In genomic region chr22:19717691-19718254, GRCh38 we compare ENCODE assay signal across 8 cellular contexts. TPM values are rescaled to one million over a fixed set of nuclear protein-coding genes. Genes with fewer than 3 reads are reported as not detected.
DNase-seq lines count a peak whose midpoint lies in the region; ATAC-seq and TF ChIP-seq lines count a peak whose summit lies in the region.

No MANE protein-coding gene starts in this region.

- H3K27me3 ChIP-seq in ovary = no peaks in the 10 kb centered on the region
- H3K27me3 ChIP-seq in thymus (ENCODE audit: control insufficient read depth, insufficient read depth) = peaks cover 77% of the 10 kb centered on the region

- intact Hi-C loops in Right ventricle myocardium inferior (cut with DNase I) = loop anchor here (1.0 kb wide), 1 partner anchor 85 kb away; no protein-coding TSS in a partner anchor
- intact Hi-C loops in ovary (cut with DNase I) = no loop called here

- H3K36me3 ChIP-seq in ovary = no peaks in the 10 kb centered on the region
- no peaks in the 10 kb centered on the region for H3K36me3 ChIP-seq in thymus (ENCODE audit: control insufficient read depth, insufficient read depth)

- H3K4me1 ChIP-seq in ovary (ENCODE audit: insufficient read depth) (peaks cover 13% of the 10 kb centered on the region), thymus (ENCODE audit: control insufficient read depth, insufficient read depth, low read length) (peaks cover 11% of the 10 kb centered on the region)

- 3 to 5% (median 5%) methylated on average over 34 to 61 of the region's 61 CpGs for WGBS in ovary, 3 donors
- 17% methylated on average over 61 of the region's 61 CpGs for WGBS in thymus

- no peaks in the 10 kb centered on the region for H3K9me3 Mint-ChIP-seq in activated naive CD4-positive, alpha-beta T cell treated with anti-CD3 and anti-CD28 coated beads, Interleukin-2, amount 50 U/mL, for 72 hours

- H3K36me3 Mint-ChIP-seq in activated naive CD4-positive, alpha-beta T cell treated with anti-CD3 and anti-CD28 coated beads, Interleukin-2, amount 50 U/mL, for 72 hours = no peaks in the 10 kb centered on the region

- H3K27ac Mint-ChIP-seq in activated naive CD4-positive, alpha-beta T cell treated with anti-CD3 and anti-CD28 coated beads, Interleukin-2, amount 50 U/mL, for 72 hours = no peak overlapping the region

- DNase-seq in HT1080 (ENCODE audit: low read depth) (peak; percentile 61), SKM-1 (lab: John Stamatoyannopoulos, UW; ENCODE audit: unreplicated experiment) (peak; percentile 33), Right ventricle myocardium inferior (ENCODE audit: missing footprints) (peak; percentile 89), ovary (peak; percentile 72 to 89 (median 81))
- DNase-seq in activated naive CD4-positive, alpha-beta T cell treated with anti-CD3 and anti-CD28 coated beads, Interleukin-2, amount 50 U/mL, for 72 hours (ENCODE audit: low spot score in 2 of 2) = peak; percentile 78 to 93

- H3K9me3 ChIP-seq in ovary = no peaks in the 10 kb centered on the region
- H3K9me3 ChIP-seq in thymus (ENCODE audit: control insufficient read depth) = no peaks in the 10 kb centered on the region

- no peak for TF ChIP-seq EP300 in ovary (IDR thresholded peaks at IDR 0.05)

- TF ChIP-seq CTCF in ovary (IDR thresholded peaks at IDR 0.05) = peak; percentile 93 to 98 (median 96)

- peak overlapping the region in 1 of 2 donors; percentile 71 for H3K27ac ChIP-seq in ovary
- no peak overlapping the region for H3K27ac ChIP-seq in thymus (ENCODE audit: low read depth)

- no peak for TF ChIP-seq POLR2A in ovary (IDR thresholded peaks at IDR 0.05)

- peak; percentile 89 to 93 for ATAC-seq in activated naive CD4-positive, alpha-beta T cell treated with anti-CD3 and anti-CD28 coated beads, Interleukin-2, amount 50 U/mL, for 72 hours
- ATAC-seq in Right ventricle myocardium inferior (peak; percentile 76), GM19397 (IDR thresholded peaks at IDR 0.05; ENCODE audit: unreplicated experiment) (no peak)

- H3K4me3 ChIP-seq in GM08714 (ENCODE audit: low read length) (peak overlapping the region; percentile 31; the same call in 1 of the 2 replicates), ovary (peak overlapping the region; percentile 57), thymus (ENCODE audit: low read length) (peak overlapping the region; percentile 72)

RNA-seq across cellular contexts. Expression of gene SEPTIN5, which starts 3.5 kb away (rescaled TPM):
- 2.3 and 2.8 TPM in 2 replicates for total RNA-seq in HT1080 (2014; rRNA removed; shearing (Covaris generic))
- 3.9 and 12.2 TPM in 2 replicates for polyA plus RNA-seq in HT1080 (2015; cell fraction: cytosol; rRNA removed)
- 14.3 and 15.1 TPM in 2 replicates for polyA plus RNA-seq in HT1080 (2015; cell fraction: nucleus; rRNA removed)
- total RNA-seq in activated naive CD4-positive, alpha-beta T cell treated with anti-CD3 and anti-CD28 coated beads, Interleukin-2, amount 50 U/mL, for 72 hours = 1 to 10 TPM in 1 of 2 donors, under 1 TPM in 1; 0.41 to 1.2 TPM
- total RNA-seq in Right ventricle myocardium inferior = 120 TPM
- total RNA-seq in ovary = 10 to 100 TPM; 21.0 to 55.0 (median 38.9) TPM
- 10 to 100 TPM; 29.2 to 30.9 TPM for polyA plus RNA-seq in ovary
- 22.2 TPM for polyA plus RNA-seq in thymus

RNA-seq across cellular contexts. Expression of gene GP1BB, which starts 5.6 kb away (rescaled TPM):
- total RNA-seq in HT1080 (2014; rRNA removed; shearing (Covaris generic)) = not detected in 2 replicates
- polyA plus RNA-seq in HT1080 (2015; cell fraction: cytosol; rRNA removed) = 1.8 TPM in 1 of 2 replicates, not detected in the other
- 1.2 and 3.5 TPM in 2 replicates for polyA plus RNA-seq in HT1080 (2015; cell fraction: nucleus; rRNA removed)
- not detected for total RNA-seq in activated naive CD4-positive, alpha-beta T cell treated with anti-CD3 and anti-CD28 coated beads, Interleukin-2, amount 50 U/mL, for 72 hours
- not detected for total RNA-seq in Right ventricle myocardium inferior
- total RNA-seq in ovary = 10 to 100 TPM in 1 of 7 donors, 1 to 10 TPM in 5, under 1 TPM in 1; 0.71 to 21.5 (median 8.4) TPM
- 1 to 10 TPM in 1 of 2 donors, not detected in 1; 3.7 TPM for polyA plus RNA-seq in ovary
- 9.6 TPM for polyA plus RNA-seq in thymus

RNA-seq across cellular contexts. Expression of gene TBX1, which starts 42.8 kb away (rescaled TPM):
- 0.14 and 0.17 TPM in 2 replicates for total RNA-seq in HT1080 (2014; rRNA removed; shearing (Covaris generic))
- polyA plus RNA-seq in HT1080 (2015; cell fraction: cytosol; rRNA removed) = 0.71 and 0.72 TPM in 2 replicates
- polyA plus RNA-seq in HT1080 (2015; cell fraction: nucleus; rRNA removed) = 0.42 and 0.82 TPM in 2 replicates
- not detected for total RNA-seq in activated naive CD4-positive, alpha-beta T cell treated with anti-CD3 and anti-CD28 coated beads, Interleukin-2, amount 50 U/mL, for 72 hours
- total RNA-seq in Right ventricle myocardium inferior (3.6 TPM), ovary (10 to 100 TPM in 1 of 7 donors, 1 to 10 TPM in 5, not detected in 1; 1.5 to 23.8 (median 2.9) TPM)
- polyA plus RNA-seq in ovary (1 to 10 TPM; 1.2 to 3.2 TPM), thymus (0.96 TPM)

Comparison
In these comparisons a context has a peak if more than half of its experiments do, and no peak if none do; other contexts are left out.
1. DNase-seq: peak in every context shown above with its lines; median percentile 89 in Right ventricle myocardium inferior; 86 in activated naive CD4-positive, alpha-beta T cell treated with anti-CD3 and anti-CD28 coated beads, Interleukin-2, amount 50 U/mL, for 72 hours; 81 in ovary; 61 in HT1080; 33 in SKM-1.